ENCODE assay signal across 25 cellular contexts in genomic region chr4:169017971-169018370, GRCh38. TPM values are rescaled to one million over a fixed set of nuclear protein-coding genes. Genes with fewer than 3 reads are reported as not detected.
DNase-seq lines count a peak whose midpoint lies in the region; FAIRE-seq and TF ChIP-seq lines count a peak whose summit lies in the region.
"Had no signal": no experiment of that assay in that cellular context is flagged by ENCODE, and none has a peak within 500 bp of the region (broad histone marks: within the 10 kb centered on the region; RNA-seq: fewer than 3 reads in every experiment).

No MANE protein-coding gene starts in this region.

- no peak overlapping the region for H3K14ac ChIP-seq in H1 (ENCODE audit: insufficient read length)

- H3K56ac ChIP-seq in H1 (replicated peaks; ENCODE audit: insufficient read length, low read depth, low read length), result no peak overlapping the region

- TF ChIP-seq CTCF in D721Med (IDR thresholded peaks at IDR 0.05; ENCODE audit: insufficient read depth, missing control alignments) (no peak), H1 (IDR thresholded peaks at IDR 0.05; ENCODE audit: control extremely low read depth in 1 of 3, insufficient read depth in 1 of 3, low read depth in 1 of 3, low read length in 3 of 3) (no peak), neural crest cell (conservative IDR thresholded peaks at IDR 0.05) (no peak)

- peaks cover 0 to 6% (median 2%) of the 10 kb centered on the region in 4 experiments; a peak in 2 of 7 replicates for H3K4me1 ChIP-seq in H1 (replicated peaks in 1 of 4; ENCODE audit: control insufficient read depth in 3 of 4, insufficient read depth in 4 of 4, low read length in 3 of 4)

- H3K18ac ChIP-seq in H1 (ENCODE audit: extremely low read depth, low read length), result no peak overlapping the region

- no peak for TF ChIP-seq POLR2A in H1 (IDR thresholded peaks at IDR 0.05; ENCODE audit: control extremely low read depth in 1 of 2, low read depth in 2 of 2, low read length in 2 of 2)

- no peak for FAIRE-seq in D721Med (lab: Jason Lieb, UNC)
- no peak for FAIRE-seq in H1 (lab: Jason Lieb, UNC)
- FAIRE-seq: endothelial cell of umbilical vein, islet of Langerhans had no signal

- H3K4me3 ChIP-seq in H1 (ENCODE audit: extremely low read depth in 1 of 4, insufficient read depth in 2 of 4, low read depth in 3 of 4, low read length in 4 of 4), result no peak overlapping the region
- H3K4me3 ChIP-seq: BLaER1, prostate gland had no signal

- TF ChIP-seq RAD21 in H1 (IDR thresholded peaks at IDR 0.05 in 1 of 2, conservative IDR thresholded peaks at IDR 0.05 in 1 of 2; ENCODE audit: low read depth in 2 of 2, low read length in 2 of 2), result no peak

- H3K36me3 Mint-ChIP-seq in neural crest cell (ENCODE audit: low read depth), result no peaks in the 10 kb centered on the region

- H4K20me1 ChIP-seq in H1 (replicated peaks in 1 of 2; ENCODE audit: control insufficient read depth in 1 of 2, insufficient read depth in 2 of 2, low read length in 2 of 2), result no peaks in the 10 kb centered on the region
- H4K20me1 ChIP-seq: BLaER1 had no signal

- H3K4me1 Mint-ChIP-seq in neural crest cell, result peaks cover 6% of the 10 kb centered on the region

- no peak overlapping the region for H2AK5ac ChIP-seq in H1 (ENCODE audit: low read depth, low read length)

- H2BK5ac ChIP-seq in H1 (ENCODE audit: low read depth, low read length), result no peak overlapping the region

- H4K8ac ChIP-seq in H1 (ENCODE audit: extremely low read depth, insufficient read depth, low read length), result no peak overlapping the region

- no peaks in the 10 kb centered on the region for H3K9me3 Mint-ChIP-seq in neural crest cell
- H3K9me3 Mint-ChIP-seq: activated naive CD4-positive, alpha-beta T cell treated with anti-CD3 and anti-CD28 coated beads for 36 hours had no signal

- no peaks in the 10 kb centered on the region for H3K79me2 ChIP-seq in H1 (ENCODE audit: control insufficient read depth in 1 of 2, insufficient read depth in 2 of 2, low read length in 2 of 2)

- no peak overlapping the region for H3K4me2 ChIP-seq in H1 (ENCODE audit: insufficient read depth in 1 of 2, low read depth in 2 of 2, low read length in 2 of 2)
- H3K4me2 ChIP-seq: BLaER1, SK-N-SH had no signal

- 61% methylated on average over 5 of the region's 5 CpGs; no CpG with 5 or more reads in 1 of the 2 experiments for WGBS in H1 (ENCODE audit: extremely low coverage in 1 of 2, insufficient coverage in 1 of 2, insufficient read length in 1 of 2, insufficient replicate concordance in 2 of 2, low coverage in 1 of 2, low lambda C conversion rate in 2 of 2, missing lambda C conversion rate in 1 of 2), 2 experiments

- H2AFZ ChIP-seq in H1 (ENCODE audit: low read length), result peak overlapping the region; percentile 68

- H3K4me3 Mint-ChIP-seq in neural crest cell, result no peak overlapping the region
- H3K4me3 Mint-ChIP-seq: activated naive CD4-positive, alpha-beta T cell treated with anti-CD3 and anti-CD28 coated beads for 36 hours had no signal

- H3K9ac ChIP-seq in H1 (replicated peaks in 1 of 4; ENCODE audit: extremely low read depth in 1 of 4, low read depth in 3 of 4, low read length in 3 of 4), result no peak overlapping the region
- H3K9ac ChIP-seq: BLaER1, SK-N-SH had no signal

- no peak overlapping the region for H2BK15ac ChIP-seq in H1 (ENCODE audit: low read length)

- H3K23ac ChIP-seq in H1 (ENCODE audit: insufficient read length), result no peak overlapping the region

- H4K91ac ChIP-seq in H1 (replicated peaks; ENCODE audit: insufficient read length, low read length), result no peak overlapping the region

- DNase-seq in D721Med (ENCODE audit: insufficient read length, low spot score) (peak; percentile 33), NCI-H1436 treated with DMSO at 0.1 percent for 48 hours (lab: John Stamatoyannopoulos, UW) (peak; percentile 54), H1 (ENCODE audit: low read depth in 1 of 2, low spot score in 2 of 2) (no peak), neural crest cell (ENCODE audit: low read depth, low spot score) (no peak), NCI-H1105 (lab: John Stamatoyannopoulos, UW) (no peak), HK-2 (ENCODE audit: unreplicated experiment) (no peak)
- DNase-seq in activated CD4-positive, alpha-beta T cell treated with anti-CD3 and anti-CD28 coated beads for 4 hours, result no peak
- no peak for DNase-seq in stimulated activated CD4-positive, alpha-beta T cell treated with anti-CD3 and anti-CD28 coated beads, Interleukin-12 subunit alpha, Interleukin-12 subunit beta, amount 100 ng/mL, for 4 hours
- DNase-seq: ACHN; activated naive CD4-positive, alpha-beta T cell treated with anti-CD3 and anti-CD28 coated beads for 36 hours; amygdala; COR-L47; DMS79 treated with DMSO at 0.1 percent for 48 hours; HCEC 1CT; NCI-H1930; NCI-H226; NCI-H748 treated with DMSO at 0.1 percent for 48 hours; SK-N-SH; T-helper 2 cell had no signal

- no peak overlapping the region for H2BK20ac ChIP-seq in H1 (ENCODE audit: low read length)

- CTCF ChIA-PET in H1 (lab: Charles Lee; ENCODE audit: partially characterized antibody), result interaction anchor here (1.2 to 2.4 kb wide), 2 partner anchors 7 to 475 kb away, joined by 4 to 8 read pairs; partner anchors contain the start of gene CBR4

- H2BK12ac ChIP-seq in H1 (ENCODE audit: low read depth, low read length), result no peak overlapping the region

- H3K27me3 ChIP-seq in H1 (replicated peaks in 1 of 4; ENCODE audit: control insufficient read depth in 3 of 4, extremely low read depth in 1 of 4, insufficient read depth in 3 of 4, low read length in 3 of 4), result no peaks in the 10 kb centered on the region
- H3K27me3 ChIP-seq: BLaER1 had no signal

- H3K79me1 ChIP-seq in H1 (ENCODE audit: low read depth, low read length), result no peaks in the 10 kb centered on the region

- no peak overlapping the region for H3K27ac ChIP-seq in H1 (ENCODE audit: low read depth, low read length)
- H3K27ac ChIP-seq: BLaER1, HL-60, prostate gland, RWPE1 had no signal

- H3K23me2 ChIP-seq in H1 (ENCODE audit: low read depth, low read length), result no peaks in the 10 kb centered on the region; the same call in 1 of the 2 replicates

- no peak overlapping the region for H2BK120ac ChIP-seq in H1 (replicated peaks; ENCODE audit: low read depth, low read length)

- H4K5ac ChIP-seq in H1 (ENCODE audit: insufficient read length, low read depth, low read length), result no peak overlapping the region

- no peaks in the 10 kb centered on the region for H3K27me3 Mint-ChIP-seq in neural crest cell (ENCODE audit: low read depth)

- peak overlapping the region; percentile 3 for H3K27ac Mint-ChIP-seq in neural crest cell (ENCODE audit: unreplicated experiment)
- H3K27ac Mint-ChIP-seq: activated naive CD4-positive, alpha-beta T cell treated with anti-CD3 and anti-CD28 coated beads for 36 hours had no signal

- H3K4ac ChIP-seq in H1 (replicated peaks; ENCODE audit: insufficient read length, low read depth, low read length), result no peak overlapping the region

- TF ChIP-seq EP300 in H1 (IDR thresholded peaks at IDR 0.05; ENCODE audit: borderline replicate concordance in 1 of 2, low read depth in 2 of 2, low read length in 2 of 2), result no peak

- POLR2A ChIA-PET in H1 (lab: Charles Lee; ENCODE audit: partially characterized antibody), result no interaction called here

- H3K9me3 ChIP-seq in H1 (ENCODE audit: insufficient read depth in 2 of 2, low read depth in 1 of 2, low read length in 1 of 2), result no peaks in the 10 kb centered on the region
- H3K9me3 ChIP-seq: BLaER1, prostate gland, SK-N-SH had no signal

- H3K36me3 ChIP-seq in H1 (ENCODE audit: control insufficient read depth in 2 of 4, insufficient read depth in 4 of 4, low read length in 3 of 4), result no peaks in the 10 kb centered on the region
- H3K36me3 ChIP-seq: BLaER1, prostate gland had no signal

TF ChIP-seq in H1, 55 proteins besides CTCF, POLR2A, EP300 and RAD21:
- TF ChIP-seq MAX (IDR thresholded peaks at IDR 0.05) (peak; percentile 59), NANOG (IDR thresholded peaks at IDR 0.05; ENCODE audit: insufficient read depth, low read depth, low read length, poor library complexity, severe bottlenecking) (peak; percentile 81), CEBPB (IDR thresholded peaks at IDR 0.05; ENCODE audit: low read depth, low read length) (no peak)

RNA-seq across cellular contexts. Expression of gene CBR4, which starts 7.9 kb away (rescaled TPM):
- total RNA-seq in H1 (2021; fragmentation: NEBNext Ultra II Directional; extraction: Animal tissue kit (Norgen Biotek cat#: 25700)), result 29.5 and 30.6 TPM in 2 replicates
- polyA plus RNA-seq in H1 (2011; rRNA removed), result 7.3 and 8.6 TPM in 2 replicates
- polyA plus RNA-seq in H1 (2011; cell fraction: cytosol; rRNA removed), result 10.4 TPM
- polyA plus RNA-seq in H1 (2011; cell fraction: nucleus; rRNA removed), result 6.0 TPM
- polyA plus RNA-seq in H1 (2012, experiment 1 of 2), result 12.7 to 16.0 TPM (median 15.1 TPM) in 4 replicates
- polyA plus RNA-seq in H1 (2012, experiment 2 of 2), result 1.9 TPM
- 18.1 TPM for polyA plus RNA-seq in H1 (2013, experiment 1 of 2)
- polyA plus RNA-seq in H1 (2013, experiment 2 of 2), result 16.8 TPM
- polyA minus RNA-seq in H1 (2011; rRNA and poly(A)+ RNA removed), result 10.1 and 14.5 TPM in 2 replicates
- polyA minus RNA-seq in H1 (2011; cell fraction: cytosol; rRNA and poly(A)+ RNA removed), result 9.8 TPM
- polyA minus RNA-seq in H1 (2011; cell fraction: nucleus; rRNA and poly(A)+ RNA removed), result 21.6 TPM
- 36.0 and 37.0 TPM in 2 replicates for total RNA-seq in neural crest cell

Comparison
In these comparisons a context has a peak if more than half of its experiments do, and no peak if none do; other contexts are left out.
1. DNase-seq: peak in D721Med (single experiment) and NCI-H1436 treated with DMSO at 0.1 percent for 48 hours (single experiment); none in H1 (0 of 2), neural crest cell (single experiment), NCI-H1105 (single experiment), HK-2 (single experiment), activated CD4-positive, alpha-beta T cell treated with anti-CD3 and anti-CD28 coated beads for 4 hours (0 of 2) and stimulated activated CD4-positive, alpha-beta T cell treated with anti-CD3 and anti-CD28 coated beads, Interleukin-12 subunit alpha, Interleukin-12 subunit beta, amount 100 ng/mL, for 4 hours (single experiment).